ENCODE assay signal across 8 cellular contexts in genomic region chr19:49499030-49499670, GRCh38. TPM values are rescaled to one million over a fixed set of nuclear protein-coding genes. Genes with fewer than 3 reads are reported as not detected.
DNase-seq lines count a peak whose midpoint lies in the region; ATAC-seq and TF ChIP-seq lines count a peak whose summit lies in the region.

No MANE protein-coding gene starts in this region.

- DNase-seq in activated effector memory CD4-positive, alpha-beta T cell treated with anti-CD3 and anti-CD28 coated beads, Interleukin-2, amount 50 U/mL, for 16 hours, result peak; percentile 74
- no peak for DNase-seq in activated effector memory CD4-positive, alpha-beta T cell treated with Interleukin-2 at 50 U/mL for 16 hours
- DNase-seq in activated T-cell treated with anti-CD3 and anti-CD28 coated beads, Interleukin-2, amount 50 U/mL, for 1 hour, result peak; percentile 47
- DNase-seq in thoracic aorta (ENCODE audit: low spot score), result no peak
- no peak for DNase-seq in NCI-H2196 treated with DMSO at 0.1 percent for 48 hours (lab: John Stamatoyannopoulos, UW; ENCODE audit: unreplicated experiment)
- DNase-seq in NCI-H1105 (lab: John Stamatoyannopoulos, UW), result no peak
- no peak for DNase-seq in iPS-NIHi11 (ENCODE audit: low spot score)

- no peak overlapping the region for H3K27ac ChIP-seq in thoracic aorta

- H3K27me3 ChIP-seq in iPS-15b (ENCODE audit: control insufficient read depth, insufficient read depth, low read length) (no peaks in the 10 kb centered on the region), thoracic aorta (replicated peaks; ENCODE audit: insufficient read depth) (no peaks in the 10 kb centered on the region)

- peaks cover 15% of the 10 kb centered on the region for H3K4me1 ChIP-seq in iPS-15b (ENCODE audit: control insufficient read depth, insufficient read depth, low read length)
- peaks cover 20 to 44% of the 10 kb centered on the region in 2 donors for H3K4me1 ChIP-seq in thoracic aorta (ENCODE audit: control insufficient read depth in 1 of 2, low read depth in 2 of 2)

- TF ChIP-seq CTCF in thoracic aorta (IDR thresholded peaks at IDR 0.05), result no peak

- no peaks in the 10 kb centered on the region for H3K9me3 ChIP-seq in iPS-15b (ENCODE audit: control insufficient read depth, insufficient read depth, low read length)
- no peaks in the 10 kb centered on the region for H3K9me3 ChIP-seq in thoracic aorta

- ATAC-seq in thoracic aorta (ENCODE audit: insufficient number of reproducible peaks, low FRiP score, low read depth), result no peak

- H3K36me3 ChIP-seq in iPS-15b (ENCODE audit: control insufficient read depth, insufficient read depth, low read length), result peaks cover 33% of the 10 kb centered on the region
- H3K36me3 ChIP-seq in thoracic aorta, result peaks cover 27% of the 10 kb centered on the region

- H3K9ac ChIP-seq in iPS-15b (ENCODE audit: low read depth, low read length), result peak overlapping the region; percentile 24

- H3K4me3 ChIP-seq in iPS-15b (ENCODE audit: low read depth, low read length) (peak overlapping the region; percentile 13), thoracic aorta (peak overlapping the region; percentile 20)

RNA-seq across cellular contexts. Expression of gene RPS11, which starts 2.9 kb away (rescaled TPM):
- total RNA-seq in thoracic aorta, result 1,000 to 10,000 TPM; 1,371 to 2,401 TPM

RNA-seq across cellular contexts. Expression of gene RPL13A, which starts 11.7 kb away (rescaled TPM):
- 1,000 to 10,000 TPM in 1 of 2 donors, 100 to 1,000 TPM in 1; 996 to 1,451 TPM for total RNA-seq in thoracic aorta

RNA-seq across cellular contexts. Expression of gene FCGRT, which starts 13.3 kb away (rescaled TPM):
- total RNA-seq in thoracic aorta, result 100 to 1,000 TPM; 172 to 304 TPM

RNA-seq across cellular contexts. Expression of gene FLT3LG, which starts 25.1 kb away (rescaled TPM):
- total RNA-seq in thoracic aorta, result 1 to 10 TPM; 4.7 to 5.6 TPM

RNA-seq across cellular contexts. Expression of gene RCN3, which starts 28.7 kb away (rescaled TPM):
- total RNA-seq in thoracic aorta, result 100 to 1,000 TPM in 1 of 2 donors, 10 to 100 TPM in 1; 65.3 to 111 TPM

Comparison
In these comparisons a context has a peak if more than half of its experiments do, and no peak if none do; other contexts are left out.
1. DNase-seq: peak in activated effector memory CD4-positive, alpha-beta T cell treated with anti-CD3 and anti-CD28 coated beads, Interleukin-2, amount 50 U/mL, for 16 hours (single experiment) and activated T-cell treated with anti-CD3 and anti-CD28 coated beads, Interleukin-2, amount 50 U/mL, for 1 hour (single experiment); none in activated effector memory CD4-positive, alpha-beta T cell treated with Interleukin-2 at 50 U/mL for 16 hours (single experiment), thoracic aorta (single experiment), NCI-H2196 treated with DMSO at 0.1 percent for 48 hours (single experiment), NCI-H1105 (single experiment) and iPS-NIHi11 (single experiment).